28 cellular contexts compared by ENCODE assay signal in genomic region chr3:31468433-31468832, GRCh38.
"Had no signal": no experiment of that assay in that cellular context is flagged by ENCODE, and none has a peak within 500 bp of the region (broad histone marks: within the 10 kb centered on the region; RNA-seq: fewer than 3 reads in every experiment).

No MANE protein-coding gene starts in this region.

- H3K36me3 ChIP-seq: stomach, suprapubic skin, thoracic aorta, thyroid gland, tibial artery, tibial nerve, transverse colon, upper lobe of left lung, upper lobe of right lung, uterus, vagina had no signal

- H3K4me3 Mint-ChIP-seq: stimulated activated effector memory CD8-positive, alpha-beta T cell treated with anti-CD3 and anti-CD28 coated beads, Interleukin-12 subunit alpha, Interleukin-12 subunit beta, amount 100 ng/mL, for 72 hours; stimulated activated memory B cell treated with anti-CD40 and anti-IgM and Interleukin-4, amounts not matched to agents 10 μg/mL and 1 μg/mL and 100 μg/mL, for 72 hours; stimulated activated naive B cell treated with anti-CD40 and anti-IgM and Interleukin-4, amounts not matched to agents 10 μg/mL and 1 μg/mL and 100 μg/mL, for 72 hours; stimulated activated naive CD8-positive, alpha-beta T cell treated with anti-CD3 and anti-CD28 coated beads, Interleukin-15, amount 100 ng/mL, for 72 hours; stimulated activated naive CD8-positive, alpha-beta T cell treated with anti-CD3 and anti-CD28 coated beads, Interleukin-15, Interleukin-2, amounts not matched to agents 100 ng/mL and 50 ng/mL, for 24 hours; type B pancreatic cell had no signal

- DNase-seq: stimulated activated CD4-positive, alpha-beta T cell treated with anti-CD3 and anti-CD28 coated beads, Interleukin-2, amount 100 ng/mL, for 48 hours; stimulated activated CD4-positive, alpha-beta T cell treated with anti-CD3 and anti-CD28 coated beads, Interleukin-4, amount 100 ng/mL, for 1 hour; stimulated activated CD4-positive, alpha-beta T cell treated with anti-CD3 and anti-CD28 coated beads, Interleukin-4, amount 100 ng/mL, for 24 hours; stimulated activated CD4-positive, alpha-beta T cell treated with anti-CD3 and anti-CD28 coated beads, Interleukin-4, amount 100 ng/mL, for 4 hours; stimulated activated CD8-positive, alpha-beta memory T cell treated with anti-CD3 and anti-CD28 coated beads, Interleukin-4, amount 100 ng/mL, for 48 hours; stimulated activated naive B cell treated with anti-CD40 and anti-IgM and Interleukin-4, amounts not matched to agents 10 μg/mL and 1 μg/mL and 100 μg/mL, for 72 hours; stimulated activated naive CD4-positive, alpha-beta T cell; stimulated activated naive CD4-positive, alpha-beta T cell treated with Interleukin-2 at 50 U/mL for 16 hours; stimulated activated naive CD8-positive, alpha-beta T cell treated with anti-CD3 and anti-CD28 coated beads, Interleukin-15, amount 100 ng/mL, for 72 hours; stimulated activated naive CD8-positive, alpha-beta T cell treated with anti-CD3 and anti-CD28 coated beads, Interleukin-15, Interleukin-2, amounts not matched to agents 100 U/mL and 50 U/mL, for 24 hours; stomach; substantia nigra; testis; thyroid gland; tibial artery; transverse colon; trophoblast cell; upper lobe of left lung; upper lobe of right lung; uterus had no signal

- H3K27me3 Mint-ChIP-seq: stimulated activated memory B cell treated with anti-CD40 and anti-IgM and Interleukin-4, amounts not matched to agents 10 μg/mL and 1 μg/mL and 100 μg/mL, for 72 hours; stimulated activated naive B cell treated with anti-CD40 and anti-IgM and Interleukin-4, amounts not matched to agents 10 μg/mL and 1 μg/mL and 100 μg/mL, for 72 hours; stimulated activated naive CD8-positive, alpha-beta T cell treated with anti-CD3 and anti-CD28 coated beads, Interleukin-15, amount 100 ng/mL, for 72 hours; stimulated activated naive CD8-positive, alpha-beta T cell treated with anti-CD3 and anti-CD28 coated beads, Interleukin-15, Interleukin-2, amounts not matched to agents 100 ng/mL and 50 ng/mL, for 24 hours; type B pancreatic cell had no signal

- H3K27me3 ChIP-seq: stomach, suprapubic skin, testis, thyroid gland, tibial artery, tibial nerve, transverse colon, upper lobe of left lung, upper lobe of right lung, uterus, vagina had no signal

- ATAC-seq: stimulated activated effector memory CD8-positive, alpha-beta T cell treated with anti-CD3 and anti-CD28 coated beads, Interleukin-12 subunit alpha, Interleukin-12 subunit beta, amount 100 ng/mL, for 72 hours; stimulated activated memory B cell treated with anti-CD40 and anti-IgM and Interleukin-4, amounts not matched to agents 10 μg/mL and 1 μg/mL and 100 μg/mL, for 72 hours; stimulated activated naive B cell treated with anti-CD40 and anti-IgM and Interleukin-4, amounts not matched to agents 10 μg/mL and 1 μg/mL and 100 μg/mL, for 72 hours; stimulated activated naive CD8-positive, alpha-beta T cell treated with anti-CD3 and anti-CD28 coated beads, Interleukin-15, amount 100 ng/mL, for 72 hours; stimulated activated naive CD8-positive, alpha-beta T cell treated with anti-CD3 and anti-CD28 coated beads, Interleukin-15, Interleukin-2, amounts not matched to agents 100 U/mL and 50 U/mL, for 24 hours; upper lobe of right lung had no signal

- H3K27ac Mint-ChIP-seq: stimulated activated effector memory CD8-positive, alpha-beta T cell treated with anti-CD3 and anti-CD28 coated beads, Interleukin-12 subunit alpha, Interleukin-12 subunit beta, amount 100 ng/mL, for 72 hours; stimulated activated memory B cell treated with anti-CD40 and anti-IgM and Interleukin-4, amounts not matched to agents 10 μg/mL and 1 μg/mL and 100 μg/mL, for 72 hours; stimulated activated naive B cell treated with anti-CD40 and anti-IgM and Interleukin-4, amounts not matched to agents 10 μg/mL and 1 μg/mL and 100 μg/mL, for 72 hours; stimulated activated naive CD8-positive, alpha-beta T cell treated with anti-CD3 and anti-CD28 coated beads, Interleukin-15, amount 100 ng/mL, for 72 hours; stimulated activated naive CD8-positive, alpha-beta T cell treated with anti-CD3 and anti-CD28 coated beads, Interleukin-15, Interleukin-2, amounts not matched to agents 100 ng/mL and 50 ng/mL, for 24 hours; type B pancreatic cell had no signal

- H3K27ac ChIP-seq: stomach, suprapubic skin, testis, thoracic aorta, thyroid gland, tibial artery, tibial nerve, transverse colon, upper lobe of left lung, upper lobe of right lung, uterus, vagina had no signal

- H3K4me3 ChIP-seq: stomach, suprapubic skin, testis, thoracic aorta, thyroid gland, tibial artery, tibial nerve, transverse colon, upper lobe of left lung, upper lobe of right lung, uterus, vagina had no signal

- H3K9me3 ChIP-seq: stomach, suprapubic skin, testis, thoracic aorta, thyroid gland, tibial artery, tibial nerve, transverse colon, upper lobe of left lung, upper lobe of right lung, uterus, vagina had no signal

- H3K4me1 ChIP-seq: stomach, suprapubic skin, testis, thyroid gland, tibial artery, tibial nerve, transverse colon, upper lobe of left lung, upper lobe of right lung, uterus, vagina had no signal

- H3K36me3 Mint-ChIP-seq: stimulated activated memory B cell treated with anti-CD40 and anti-IgM and Interleukin-4, amounts not matched to agents 10 μg/mL and 1 μg/mL and 100 μg/mL, for 72 hours; type B pancreatic cell had no signal
